In genomic region chr3:34886443-34886842, GRCh38 we compare ENCODE assay signal across 18 cellular contexts.
"Had no signal": no experiment of that assay in that cellular context is flagged by ENCODE, and none has a peak within 500 bp of the region (broad histone marks: within the 10 kb centered on the region; RNA-seq: fewer than 3 reads in every experiment).

No MANE protein-coding gene starts in this region.

- ATAC-seq: naive thymus-derived CD4-positive, alpha-beta T cell; right cardiac atrium; stimulated activated effector memory CD8-positive, alpha-beta T cell treated with anti-CD3 and anti-CD28 coated beads, Interleukin-12 subunit alpha, Interleukin-12 subunit beta, amount 100 ng/mL, for 72 hours had no signal

- H3K4me3 ChIP-seq: coronary artery, ovary, smooth muscle cell, tibial artery, upper lobe of left lung, uterus had no signal

- H3K4me2 ChIP-seq: smooth muscle cell had no signal

- H3K36me3 ChIP-seq: ovary, tibial artery, upper lobe of left lung, uterus had no signal

- H3K27me3 ChIP-seq: ovary, tibial artery, upper lobe of left lung, uterus had no signal

- H3K4me1 ChIP-seq: tibial artery, upper lobe of left lung, uterus had no signal

- H3K27ac ChIP-seq: coronary artery, ovary, tibial artery, upper lobe of left lung, uterus had no signal

- DNase-seq: effector CD4-positive, alpha-beta T cell; endodermal cell; foreskin melanocyte; head of caudate nucleus; hippocampal formation; kidney glomerular epithelial cell; naive thymus-derived CD4-positive, alpha-beta T cell; ovary; right cardiac atrium; stimulated activated CD4-positive, alpha-beta T cell treated with anti-CD3 and anti-CD28 coated beads, Interleukin-4, amount 100 ng/mL, for 1 hour; stimulated activated CD8-positive, alpha-beta memory T cell treated with anti-CD3 and anti-CD28 coated beads, Interleukin-4, amount 100 ng/mL, for 48 hours; tibial artery; upper lobe of left lung; uterus had no signal

- H3K27me3 Mint-ChIP-seq: naive thymus-derived CD4-positive, alpha-beta T cell; stimulated activated naive CD8-positive, alpha-beta T cell treated with anti-CD3 and anti-CD28 coated beads, Interleukin-15, Interleukin-2, amounts not matched to agents 100 ng/mL and 50 ng/mL, for 24 hours had no signal

- H3K9me3 Mint-ChIP-seq: stimulated activated naive CD8-positive, alpha-beta T cell treated with anti-CD3 and anti-CD28 coated beads, Interleukin-15, Interleukin-2, amounts not matched to agents 100 ng/mL and 50 ng/mL, for 24 hours had no signal

- H3K4me3 Mint-ChIP-seq: endodermal cell; naive thymus-derived CD4-positive, alpha-beta T cell; stimulated activated effector memory CD8-positive, alpha-beta T cell treated with anti-CD3 and anti-CD28 coated beads, Interleukin-12 subunit alpha, Interleukin-12 subunit beta, amount 100 ng/mL, for 72 hours; stimulated activated naive CD8-positive, alpha-beta T cell treated with anti-CD3 and anti-CD28 coated beads, Interleukin-15, Interleukin-2, amounts not matched to agents 100 ng/mL and 50 ng/mL, for 24 hours had no signal

- H3K9me3 ChIP-seq: ovary, tibial artery, upper lobe of left lung, uterus had no signal

- H3K36me3 Mint-ChIP-seq: naive thymus-derived CD4-positive, alpha-beta T cell; stimulated activated effector memory CD8-positive, alpha-beta T cell treated with anti-CD3 and anti-CD28 coated beads, Interleukin-12 subunit alpha, Interleukin-12 subunit beta, amount 100 ng/mL, for 72 hours had no signal

- H3K27ac Mint-ChIP-seq: endodermal cell; naive thymus-derived CD4-positive, alpha-beta T cell; stimulated activated effector memory CD8-positive, alpha-beta T cell treated with anti-CD3 and anti-CD28 coated beads, Interleukin-12 subunit alpha, Interleukin-12 subunit beta, amount 100 ng/mL, for 72 hours; stimulated activated naive CD8-positive, alpha-beta T cell treated with anti-CD3 and anti-CD28 coated beads, Interleukin-15, Interleukin-2, amounts not matched to agents 100 ng/mL and 50 ng/mL, for 24 hours had no signal

- H3K4me1 Mint-ChIP-seq: endodermal cell; stimulated activated effector memory CD8-positive, alpha-beta T cell treated with anti-CD3 and anti-CD28 coated beads, Interleukin-12 subunit alpha, Interleukin-12 subunit beta, amount 100 ng/mL, for 72 hours had no signal
